ENCODE assay signal across 1 cellular context in the genomic region with DNA sequence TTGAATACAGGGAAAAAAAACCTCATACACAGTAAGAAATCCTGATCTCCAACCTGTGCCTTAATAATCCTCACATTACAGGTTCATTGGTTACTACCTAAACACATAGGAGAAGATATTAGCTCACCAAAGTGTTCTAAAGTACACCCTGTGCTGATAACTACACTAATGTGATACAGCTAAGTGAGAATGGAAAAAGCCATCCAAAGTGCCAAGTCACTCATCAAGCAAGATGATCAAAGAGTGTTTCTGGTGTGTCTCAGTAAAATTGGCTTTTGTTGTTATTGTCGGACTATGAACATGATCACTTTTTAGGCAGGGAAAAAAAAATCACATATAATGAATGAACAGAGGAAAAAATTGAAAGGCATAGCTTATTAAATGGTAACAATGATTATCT.
TF ChIP-seq lines count a peak whose summit lies in the region.

No MANE protein-coding gene starts in this region.

TF ChIP-seq in K562, 482 proteins besides CTCF, POLR2A, EP300 and RAD21 (continued from another document):
- TF ChIP-seq, protein P1, sequence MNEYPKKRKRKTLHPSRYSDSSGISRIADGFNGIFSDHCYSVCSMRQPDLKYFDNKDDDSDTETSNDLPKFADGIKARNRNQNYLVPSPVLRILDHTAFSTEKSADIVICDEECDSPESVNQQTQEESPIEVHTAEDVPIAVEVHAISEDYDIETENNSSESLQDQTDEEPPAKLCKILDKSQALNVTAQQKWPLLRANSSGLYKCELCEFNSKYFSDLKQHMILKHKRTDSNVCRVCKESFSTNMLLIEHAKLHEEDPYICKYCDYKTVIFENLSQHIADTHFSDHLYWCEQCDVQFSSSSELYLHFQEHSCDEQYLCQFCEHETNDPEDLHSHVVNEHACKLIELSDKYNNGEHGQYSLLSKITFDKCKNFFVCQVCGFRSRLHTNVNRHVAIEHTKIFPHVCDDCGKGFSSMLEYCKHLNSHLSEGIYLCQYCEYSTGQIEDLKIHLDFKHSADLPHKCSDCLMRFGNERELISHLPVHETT (CRISPR knock-in tag; conservative IDR thresholded peaks at IDR 0.05 in 1 of 2, IDR thresholded peaks at IDR 0.05 in 1 of 2), result no peak
- TF ChIP-seq, protein P2, sequence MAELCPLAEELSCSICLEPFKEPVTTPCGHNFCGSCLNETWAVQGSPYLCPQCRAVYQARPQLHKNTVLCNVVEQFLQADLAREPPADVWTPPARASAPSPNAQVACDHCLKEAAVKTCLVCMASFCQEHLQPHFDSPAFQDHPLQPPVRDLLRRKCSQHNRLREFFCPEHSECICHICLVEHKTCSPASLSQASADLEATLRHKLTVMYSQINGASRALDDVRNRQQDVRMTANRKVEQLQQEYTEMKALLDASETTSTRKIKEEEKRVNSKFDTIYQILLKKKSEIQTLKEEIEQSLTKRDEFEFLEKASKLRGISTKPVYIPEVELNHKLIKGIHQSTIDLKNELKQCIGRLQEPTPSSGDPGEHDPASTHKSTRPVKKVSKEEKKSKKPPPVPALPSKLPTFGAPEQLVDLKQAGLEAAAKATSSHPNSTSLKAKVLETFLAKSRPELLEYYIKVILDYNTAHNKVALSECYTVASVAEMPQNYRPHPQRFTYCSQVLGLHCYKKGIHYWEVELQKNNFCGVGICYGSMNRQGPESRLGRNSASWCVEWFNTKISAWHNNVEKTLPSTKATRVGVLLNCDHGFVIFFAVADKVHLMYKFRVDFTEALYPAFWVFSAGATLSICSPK (IDR thresholded peaks at IDR 0.05; ENCODE audit: borderline replicate concordance), result no peak
